Comparison of ENCODE assay signal across 16 cellular contexts in genomic region chr4:76867880-76868655, GRCh38. TPM values are rescaled to one million over a fixed set of nuclear protein-coding genes. Genes with fewer than 3 reads are reported as not detected.
DNase-seq lines count a peak whose midpoint lies in the region; TF ChIP-seq lines count a peak whose summit lies in the region.
"Had no signal": no experiment of that assay in that cellular context is flagged by ENCODE, and none has a peak within 500 bp of the region (broad histone marks: within the 10 kb centered on the region; RNA-seq: fewer than 3 reads in every experiment).

No MANE protein-coding gene starts in this region.

- H3K27me3 Mint-ChIP-seq in neural crest cell (ENCODE audit: low read depth) (no peaks in the 10 kb centered on the region), osteocyte (ENCODE audit: unreplicated experiment) (no peaks in the 10 kb centered on the region)
- no peaks in the 10 kb centered on the region for H3K27me3 Mint-ChIP-seq in activated naive CD4-positive, alpha-beta T cell treated with anti-CD3 and anti-CD28 coated beads for 36 hours (ENCODE audit: low read depth)

- DNase-seq in NCI-H345 (lab: John Stamatoyannopoulos, UW) = peak; percentile 2
- no peak for DNase-seq in NCI-H345 treated with DMSO at 0.1 percent for 48 hours (lab: John Stamatoyannopoulos, UW; ENCODE audit: unreplicated experiment)
- peak; percentile 15 for DNase-seq in Jurkat, Clone E6-1 (ENCODE audit: low read depth, low spot score)
- peak; percentile 96 for DNase-seq in colonic mucosa
- DNase-seq in neural crest cell (ENCODE audit: low read depth, low spot score) = no peak
- DNase-seq in activated naive CD4-positive, alpha-beta T cell treated with anti-CD3 and anti-CD28 coated beads for 36 hours = no peak
- DNase-seq in right atrium auricular region (ENCODE audit: low spot score) = no peak
- DNase-seq in osteocyte (ENCODE audit: extremely low spot score, unreplicated experiment) = no peak
- DNase-seq: ACHN, activated T-cell treated with anti-CD3 and anti-CD28 coated beads for 4 hours, amniotic stem cell, dorsolateral prefrontal cortex, IMR-90, natural killer cell, NCI-H2171 had no signal

- H3K27ac ChIP-seq in colonic mucosa (no peak overlapping the region), right atrium auricular region (no peak overlapping the region)
- H3K27ac ChIP-seq: dorsolateral prefrontal cortex, RWPE1 had no signal

- no peak for TF ChIP-seq CTCF in colonic mucosa (IDR thresholded peaks at IDR 0.05)
- no peak for TF ChIP-seq CTCF in neural crest cell (conservative IDR thresholded peaks at IDR 0.05)
- no peak for TF ChIP-seq CTCF in right atrium auricular region (IDR thresholded peaks at IDR 0.05)
- no peak for TF ChIP-seq CTCF in osteocyte (IDR thresholded peaks at IDR 0.05)

- H3K9me3 Mint-ChIP-seq in neural crest cell = no peaks in the 10 kb centered on the region
- H3K9me3 Mint-ChIP-seq in activated naive CD4-positive, alpha-beta T cell treated with anti-CD3 and anti-CD28 coated beads for 36 hours = no peaks in the 10 kb centered on the region
- H3K9me3 Mint-ChIP-seq in osteocyte (ENCODE audit: unreplicated experiment) = no peaks in the 10 kb centered on the region
- H3K9me3 Mint-ChIP-seq: natural killer cell had no signal

- no peak overlapping the region for H3K4me3 ChIP-seq in Jurkat, Clone E6-1 (ENCODE audit: low read length)
- H3K4me3 ChIP-seq in colonic mucosa = no peak overlapping the region
- H3K4me3 ChIP-seq in right atrium auricular region = no peak overlapping the region
- H3K4me3 ChIP-seq: dorsolateral prefrontal cortex had no signal

- H3K4me1 Mint-ChIP-seq in neural crest cell (peaks cover 4% of the 10 kb centered on the region), osteocyte (ENCODE audit: unreplicated experiment) (peaks cover 13% of the 10 kb centered on the region)
- no peaks in the 10 kb centered on the region for H3K4me1 Mint-ChIP-seq in activated naive CD4-positive, alpha-beta T cell treated with anti-CD3 and anti-CD28 coated beads for 36 hours (ENCODE audit: low read depth)

- H3K36me3 ChIP-seq in colonic mucosa (no peaks in the 10 kb centered on the region), right atrium auricular region (no peaks in the 10 kb centered on the region)

- H3K27ac Mint-ChIP-seq in neural crest cell (ENCODE audit: unreplicated experiment) (peak overlapping the region; percentile 10), osteocyte (ENCODE audit: unreplicated experiment) (no peak overlapping the region)
- no peak overlapping the region for H3K27ac Mint-ChIP-seq in activated naive CD4-positive, alpha-beta T cell treated with anti-CD3 and anti-CD28 coated beads for 36 hours
- H3K27ac Mint-ChIP-seq: natural killer cell had no signal

- no peak overlapping the region for H3K9ac ChIP-seq in colonic mucosa (ENCODE audit: low read depth in 2 of 2, low read length in 2 of 2)

- H3K36me3 Mint-ChIP-seq in neural crest cell (ENCODE audit: low read depth) (no peaks in the 10 kb centered on the region), osteocyte (ENCODE audit: unreplicated experiment) (no peaks in the 10 kb centered on the region)
- no peaks in the 10 kb centered on the region for H3K36me3 Mint-ChIP-seq in activated naive CD4-positive, alpha-beta T cell treated with anti-CD3 and anti-CD28 coated beads for 36 hours (ENCODE audit: low read depth)
- H3K36me3 Mint-ChIP-seq: natural killer cell had no signal

- intact Hi-C loops in colonic mucosa (cut with DNase I) = no loop called here
- intact Hi-C loops in activated naive CD4-positive, alpha-beta T cell treated with anti-CD3 and anti-CD28 coated beads for 36 hours (cut with micrococcal nuclease) = no loop called here

- H3K9me3 ChIP-seq in colonic mucosa (no peaks in the 10 kb centered on the region), right atrium auricular region (no peaks in the 10 kb centered on the region)

- CTCF ChIA-PET in activated naive CD4-positive, alpha-beta T cell treated with anti-CD3 and anti-CD28 coated beads for 36 hours (lab: Charles Lee) = interaction anchor here (0.6 kb wide), 1 partner anchor 112 kb away, joined by 3 read pairs; no protein-coding TSS in a partner anchor

- no peaks in the 10 kb centered on the region for H3K4me1 ChIP-seq in colonic mucosa
- no peaks in the 10 kb centered on the region for H3K4me1 ChIP-seq in right atrium auricular region

- H3K4me3 Mint-ChIP-seq in neural crest cell (no peak overlapping the region), osteocyte (ENCODE audit: unreplicated experiment) (no peak overlapping the region)
- H3K4me3 Mint-ChIP-seq in activated naive CD4-positive, alpha-beta T cell treated with anti-CD3 and anti-CD28 coated beads for 36 hours = no peak overlapping the region
- H3K4me3 Mint-ChIP-seq: natural killer cell had no signal

- H3K27me3 ChIP-seq in colonic mucosa (no peaks in the 10 kb centered on the region), right atrium auricular region (no peaks in the 10 kb centered on the region)
- H3K27me3 ChIP-seq: dorsolateral prefrontal cortex had no signal

RNA-seq across cellular contexts. Expression of gene SOWAHB, which starts 29.9 kb away (rescaled TPM):
- 0.44 TPM for polyA plus RNA-seq in Jurkat, Clone E6-1 (2012; ENCODE audit: insufficient read depth, insufficient read length)
- total RNA-seq in colonic mucosa (10 to 100 TPM; 20.8 to 25.7 TPM), neural crest cell (not detected in 2 replicates), right atrium auricular region (not detected), osteocyte (0.75 and 0.91 TPM in 2 replicates)
- not detected for total RNA-seq in activated naive CD4-positive, alpha-beta T cell treated with anti-CD3 and anti-CD28 coated beads for 36 hours
- total RNA-seq: IMR-90, natural killer cell had no signal
- polyA plus RNA-seq: IMR-90 had no signal

Comparison
In these comparisons a context has a peak if more than half of its experiments do, and no peak if none do; other contexts are left out.
1. DNase-seq: peak in NCI-H345 (single experiment), Jurkat, Clone E6-1 (single experiment) and colonic mucosa (single experiment); none in NCI-H345 treated with DMSO at 0.1 percent for 48 hours (single experiment), neural crest cell (single experiment), activated naive CD4-positive, alpha-beta T cell treated with anti-CD3 and anti-CD28 coated beads for 36 hours (single experiment), right atrium auricular region (single experiment) and osteocyte (single experiment).
2. RNA of gene SOWAHB, which starts 29.9 kb away (total RNA-seq): 20.8 to 25.7 TPM in colonic mucosa; 0.75 to 0.91 TPM in osteocyte, not detected in right atrium auricular region, not detected in neural crest cell and not detected in activated naive CD4-positive, alpha-beta T cell treated with anti-CD3 and anti-CD28 coated beads for 36 hours; every median in the first group is over 10 times any median in the second.